Comparison of ENCODE assay signal across 11 cellular contexts in genomic region chr20:38987777-38988176, GRCh38. TPM values are rescaled to one million over a fixed set of nuclear protein-coding genes. Genes with fewer than 3 reads are reported as not detected.
A peak's percentile ranks its signal among the peaks of the same experiment; 100 is the strongest.
DNase-seq lines count a peak whose midpoint lies in the region; ATAC-seq and TF ChIP-seq lines count a peak whose summit lies in the region.
"Had no signal": no experiment of that assay in that cellular context is flagged by ENCODE, and none has a peak within 500 bp of the region (broad histone marks: within the 10 kb centered on the region; RNA-seq: fewer than 3 reads in every experiment).

No MANE protein-coding gene starts in this region.

- peaks cover 18% of the 10 kb centered on the region for H3K36me3 Mint-ChIP-seq in activated naive CD8-positive, alpha-beta T cell treated with anti-CD3 and anti-CD28 coated beads for 36 hours
- peaks cover 25% of the 10 kb centered on the region for H3K36me3 Mint-ChIP-seq in activated naive CD8-positive, alpha-beta T cell treated with anti-CD3 and anti-CD28 coated beads, Interleukin-2, amount 50 U/mL, for 24 hours (ENCODE audit: low read depth)

- H3K4me1 Mint-ChIP-seq in activated naive CD8-positive, alpha-beta T cell treated with anti-CD3 and anti-CD28 coated beads for 36 hours: peaks cover 16% of the 10 kb centered on the region
- peaks cover 7% of the 10 kb centered on the region for H3K4me1 Mint-ChIP-seq in activated naive CD8-positive, alpha-beta T cell treated with anti-CD3 and anti-CD28 coated beads, Interleukin-2, amount 50 U/mL, for 24 hours
- H3K4me1 Mint-ChIP-seq: neural crest cell had no signal

- no peak for DNase-seq in activated naive CD8-positive, alpha-beta T cell treated with anti-CD3 and anti-CD28 coated beads for 36 hours
- DNase-seq in activated naive CD8-positive, alpha-beta T cell treated with anti-CD3 and anti-CD28 coated beads, Interleukin-2, amount 50 U/mL, for 24 hours: no peak
- peak; percentile 18 for DNase-seq in H7
- no peak for DNase-seq in Kasumi-1 (lab: John Stamatoyannopoulos, UW)
- no peak for DNase-seq in stimulated activated CD4-positive, alpha-beta T cell treated with anti-CD3 and anti-CD28 coated beads, Interleukin-4, amount 100 ng/mL, for 4 hours
- no peak for DNase-seq in spleen
- DNase-seq: NCI-H510A; stimulated activated CD4-positive, alpha-beta T cell treated with anti-CD3 and anti-CD28 coated beads, Interleukin-1b, Interleukin-23, amount 100 ng/mL, for 48 hours had no signal

- TF ChIP-seq CTCF in spleen (IDR thresholded peaks at IDR 0.05 in 8 of 11, conservative IDR thresholded peaks at IDR 0.05 in 3 of 11): no peak

- H3K27ac Mint-ChIP-seq in activated naive CD8-positive, alpha-beta T cell treated with anti-CD3 and anti-CD28 coated beads for 36 hours: peak overlapping the region; percentile 62
- no peak overlapping the region for H3K27ac Mint-ChIP-seq in activated naive CD8-positive, alpha-beta T cell treated with anti-CD3 and anti-CD28 coated beads, Interleukin-2, amount 50 U/mL, for 24 hours

- H3K9me3 Mint-ChIP-seq in activated naive CD8-positive, alpha-beta T cell treated with anti-CD3 and anti-CD28 coated beads for 36 hours: no peaks in the 10 kb centered on the region
- no peaks in the 10 kb centered on the region for H3K9me3 Mint-ChIP-seq in activated naive CD8-positive, alpha-beta T cell treated with anti-CD3 and anti-CD28 coated beads, Interleukin-2, amount 50 U/mL, for 24 hours
- H3K9me3 Mint-ChIP-seq: neural crest cell had no signal

- H3K9me3 ChIP-seq in subcutaneous abdominal adipose tissue (ENCODE audit: control insufficient read depth in 5 of 5, low read length in 5 of 5): no peaks in the 10 kb centered on the region
- no peaks in the 10 kb centered on the region for H3K9me3 ChIP-seq in spleen

- ATAC-seq in activated naive CD8-positive, alpha-beta T cell treated with anti-CD3 and anti-CD28 coated beads, Interleukin-2, amount 50 U/mL, for 24 hours: no peak
- ATAC-seq in HG03520 (IDR thresholded peaks at IDR 0.05; ENCODE audit: unreplicated experiment): peak; percentile 81

- intact Hi-C loops in spleen (cut with DNase I; ENCODE audit: low total_unique reads): no loop called here

- H3K4me1 ChIP-seq in subcutaneous abdominal adipose tissue (ENCODE audit: control insufficient read depth in 5 of 5, insufficient read depth in 5 of 5, low read length in 5 of 5): peaks cover 5 to 29% (median 18%) of the 10 kb centered on the region in 5 donors
- peaks cover 0 to 45% (median 20%) of the 10 kb centered on the region in 6 donors for H3K4me1 ChIP-seq in spleen

- H3K36me3 ChIP-seq in H7 (replicated peaks; ENCODE audit: control insufficient read depth, insufficient read depth, low read length): 0 out of 2 replicates have a peak, but pooled peaks cover 1% of the 10 kb centered on the region
- peaks cover 8 to 34% (median 22%) of the 10 kb centered on the region in 5 donors for H3K36me3 ChIP-seq in subcutaneous abdominal adipose tissue (ENCODE audit: control insufficient read depth in 5 of 5, insufficient read depth in 5 of 5, low read length in 5 of 5)
- peaks cover 0 to 67% (median 24%) of the 10 kb centered on the region in 6 donors for H3K36me3 ChIP-seq in spleen

- H3K27me3 ChIP-seq in H7 (ENCODE audit: control insufficient read depth, insufficient read depth, low read length) (no peaks in the 10 kb centered on the region), subcutaneous abdominal adipose tissue (ENCODE audit: control insufficient read depth in 5 of 5, insufficient read depth in 4 of 5, low read length in 5 of 5) (no peaks in the 10 kb centered on the region), spleen (replicated peaks in 1 of 7) (no peaks in the 10 kb centered on the region)

- peak overlapping the region; percentile 1 for H3K4me3 Mint-ChIP-seq in activated naive CD8-positive, alpha-beta T cell treated with anti-CD3 and anti-CD28 coated beads for 36 hours
- H3K4me3 Mint-ChIP-seq in activated naive CD8-positive, alpha-beta T cell treated with anti-CD3 and anti-CD28 coated beads, Interleukin-2, amount 50 U/mL, for 24 hours: no peak overlapping the region
- H3K4me3 Mint-ChIP-seq: neural crest cell had no signal

- H3K27me3 Mint-ChIP-seq in activated naive CD8-positive, alpha-beta T cell treated with anti-CD3 and anti-CD28 coated beads for 36 hours: no peaks in the 10 kb centered on the region
- no peaks in the 10 kb centered on the region for H3K27me3 Mint-ChIP-seq in activated naive CD8-positive, alpha-beta T cell treated with anti-CD3 and anti-CD28 coated beads, Interleukin-2, amount 50 U/mL, for 24 hours

- peak overlapping the region in 2 of 5 donors; percentile 38 to 61 for H3K9ac ChIP-seq in subcutaneous abdominal adipose tissue (ENCODE audit: low read length in 5 of 5)

- H3K27ac ChIP-seq in subcutaneous abdominal adipose tissue (ENCODE audit: low read depth, low read length) (peak overlapping the region; percentile 35), spleen (no peak overlapping the region)

- 48 to 83% (median 71%) methylated on average over 4 of the region's 4 CpGs for WGBS in spleen, 5 donors

- H3K4me3 ChIP-seq in H7 (ENCODE audit: insufficient read depth, low read depth, low read length): no peak overlapping the region
- peak overlapping the region in 3 of 5 donors; percentile 10 to 34 (median 29) for H3K4me3 ChIP-seq in subcutaneous abdominal adipose tissue (ENCODE audit: low read depth in 1 of 5, low read length in 5 of 5)
- H3K4me3 ChIP-seq in spleen: no peak overlapping the region

- no peak for TF ChIP-seq POLR2A in spleen (IDR thresholded peaks at IDR 0.05)

RNA-seq across cellular contexts. Expression of gene DHX35, which starts 25.6 kb away (rescaled TPM):
- 10 to 100 TPM; 16.9 to 17.0 TPM for total RNA-seq in activated naive CD8-positive, alpha-beta T cell treated with anti-CD3 and anti-CD28 coated beads for 36 hours
- total RNA-seq in H7 (2014; rRNA removed; shearing (Covaris generic)): 26.1 and 28.2 TPM in 2 replicates
- 10 to 100 TPM in 6 of 7 donors, 1 to 10 TPM in 1; 9.0 to 16.4 (median 12.3) TPM for total RNA-seq in spleen
- 1 to 10 TPM; 4.7 to 8.1 (median 5.3) TPM for polyA plus RNA-seq in spleen

Comparison
In these comparisons a context has a peak if more than half of its experiments do, and no peak if none do; other contexts are left out.
1. H3K4me3 ChIP-seq: peak in subcutaneous abdominal adipose tissue (3 of 5); none in H7 (single experiment) and spleen (0 of 8).